32 cellular contexts compared by ENCODE assay signal in genomic region chr1:7869136-7869905, GRCh38. TPM values are rescaled to one million over a fixed set of nuclear protein-coding genes. Genes with fewer than 3 reads are reported as not detected.
"Had no signal": no experiment of that assay in that cellular context is flagged by ENCODE, and none has a peak within 500 bp of the region (broad histone marks: within the 10 kb centered on the region; RNA-seq: fewer than 3 reads in every experiment).

No MANE protein-coding gene starts in this region.

- H3K4me3 ChIP-seq: coronary artery, pancreas, prostate gland, sigmoid colon, vagina had no signal

- H3K36me3 ChIP-seq: brain microvascular endothelial cell, neutrophil, pancreas, prostate gland, sigmoid colon, vagina had no signal

- H3K9me3 ChIP-seq: neutrophil, pancreas, prostate gland, sigmoid colon, vagina had no signal

- H3K27me3 ChIP-seq: brain microvascular endothelial cell, pancreas, sigmoid colon, vagina had no signal

- H3K4me1 ChIP-seq: pancreas, prostate gland, sigmoid colon, vagina had no signal

- H3K27ac ChIP-seq: brain microvascular endothelial cell, coronary artery, neutrophil, pancreas, prostate gland, sigmoid colon, vagina had no signal

- DNase-seq: activated B cell treated with CpG ODN at 0.5 μM for 24 hours; activated CD4-positive, alpha-beta T cell treated with anti-CD3 and anti-CD28 coated beads, Interleukin-2, amount 50 U/mL, for 1 hour; activated CD8-positive, alpha-beta T cell treated with anti-CD3 and anti-CD28 coated beads for 36 hours; activated naive CD4-positive, alpha-beta T cell; activated T-cell treated with anti-CD3 and anti-CD28 coated beads for 4 hours; activated T-cell treated with anti-CD3 and anti-CD28 coated beads, Interleukin-2, amount 50 U/mL, for 72 hours; anterior cingulate cortex; brain microvascular endothelial cell; endodermal cell; foreskin fibroblast; left cardiac atrium; left ventricle myocardium superior; mammary epithelial cell; pancreas; retina; sigmoid colon; small intestine; stimulated activated CD4-positive, alpha-beta T cell treated with anti-CD3 and anti-CD28 coated beads, Interleukin-4, amount 100 ng/mL, for 24 hours; stimulated activated naive CD8-positive, alpha-beta T cell treated with anti-CD3 and anti-CD28 coated beads, Interleukin-15, amount 100 ng/mL, for 72 hours; substantia nigra; T-helper 2 cell had no signal

- ATAC-seq: activated CD8-positive, alpha-beta T cell treated with anti-CD3 and anti-CD28 coated beads for 36 hours; activated naive CD4-positive, alpha-beta T cell treated with anti-CD3 and anti-CD28 coated beads, Interleukin-2, amount 50 U/mL, for 72 hours; activated T-cell treated with anti-CD3 and anti-CD28 coated beads, Interleukin-2, amount 50 U/mL, for 72 hours; esophagus mucosa; left cardiac atrium; left ventricle myocardium superior; pancreas; stimulated activated effector memory CD8-positive, alpha-beta T cell treated with anti-CD3 and anti-CD28 coated beads, Interleukin-12 subunit alpha, Interleukin-12 subunit beta, amount 100 ng/mL, for 72 hours; stimulated activated naive CD8-positive, alpha-beta T cell treated with anti-CD3 and anti-CD28 coated beads, Interleukin-15, amount 100 ng/mL, for 72 hours had no signal

RNA-seq across cellular contexts. Expression of gene UTS2, which starts 16.5 kb away (rescaled TPM):
- total RNA-seq: activated CD8-positive, alpha-beta T cell treated with anti-CD3 and anti-CD28 coated beads for 36 hours; activated T-cell treated with anti-CD3 and anti-CD28 coated beads, Interleukin-2, amount 50 U/mL, for 72 hours; cardiac septum; cerebellum; endodermal cell; esophagus mucosa; left cardiac atrium; left ventricle myocardium superior; mammary epithelial cell; mucosa of gallbladder; pancreas; prostate gland; sigmoid colon had no signal
- polyA plus RNA-seq: keratinocyte, mammary epithelial cell had no signal
